9 cellular contexts compared by ENCODE assay signal in genomic region chr1:37475380-37476086, GRCh38. TPM values are rescaled to one million over a fixed set of nuclear protein-coding genes. Genes with fewer than 3 reads are reported as not detected.
A peak's percentile ranks its signal among the peaks of the same experiment; 100 is the strongest.
DNase-seq lines count a peak whose midpoint lies in the region; ATAC-seq, FAIRE-seq and TF ChIP-seq lines count a peak whose summit lies in the region.
"Had no signal": no experiment of that assay in that cellular context is flagged by ENCODE, and none has a peak within 500 bp of the region (broad histone marks: within the 10 kb centered on the region; RNA-seq: fewer than 3 reads in every experiment).

No MANE protein-coding gene starts in this region.

- H3K9me3 ChIP-seq in heart left ventricle, result no peaks in the 10 kb centered on the region
- H3K9me3 ChIP-seq in adipocyte (ENCODE audit: control insufficient read depth, low read length), result no peaks in the 10 kb centered on the region
- H3K9me3 ChIP-seq in HepG2 (ENCODE audit: low read length), result no peaks in the 10 kb centered on the region

- H3K79me2 ChIP-seq in HepG2 (ENCODE audit: insufficient read depth, low read length), result peaks cover 42% of the 10 kb centered on the region

- no peak for FAIRE-seq in HepG2 (lab: Jason Lieb, UNC)
- FAIRE-seq: endometrium had no signal

- H3K27ac Mint-ChIP-seq in type B pancreatic cell, result peak overlapping the region; percentile 79

- H3K36me3 Mint-ChIP-seq in type B pancreatic cell, result no peaks in the 10 kb centered on the region

- intact Hi-C loops in heart left ventricle (cut with DNase I), result no loop called here
- intact Hi-C loops in left cardiac atrium (cut with DNase I), result no loop called here
- intact Hi-C loops in HepG2 (cut with micrococcal nuclease; ENCODE audit: unreplicated experiment), result loop anchor here (10.0 kb wide), 1 partner anchor 219 kb away; the partner anchor contains the start of gene CDCA8

- 81 to 91% (median 89%) methylated on average over 5 to 24 of the region's 24 CpGs for WGBS in heart left ventricle, 4 donors
- 10% methylated on average over 4 of the region's 24 CpGs for WGBS in HepG2 (ENCODE audit: low lambda C conversion rate)

- H3K36me3 ChIP-seq in heart left ventricle, result peaks cover 0 to 40% (median 20%) of the 10 kb centered on the region in 9 donors
- H3K36me3 ChIP-seq in adipocyte (ENCODE audit: control insufficient read depth, insufficient read depth, low read length, severe bottlenecking), result peaks cover 26% of the 10 kb centered on the region
- peaks cover 0 to 3% of the 10 kb centered on the region in 2 experiments; a peak in 4 of 5 replicates for H3K36me3 ChIP-seq in HepG2 (replicated peaks in 1 of 2; ENCODE audit: control insufficient read depth in 1 of 2, insufficient read depth in 2 of 2, low read length in 2 of 2)

- H3K4me3 ChIP-seq in heart left ventricle, result peak overlapping the region in 11 of 12 donors; percentile 60 to 93 (median 86)
- peak overlapping the region; percentile 93 for H3K4me3 ChIP-seq in adipocyte (ENCODE audit: low read length)
- peak overlapping the region; percentile 65 to 85 (median 80) for H3K4me3 ChIP-seq in HepG2 (replicated peaks in 1 of 3; ENCODE audit: insufficient read depth in 1 of 3, low read depth in 2 of 3, low read length in 3 of 3)

- H3K9me3 Mint-ChIP-seq in type B pancreatic cell, result no peaks in the 10 kb centered on the region

- DNase-seq in heart left ventricle, result no peak
- no peak for DNase-seq in left cardiac atrium
- DNase-seq in adipocyte (ENCODE audit: low read depth), result no peak
- DNase-seq in HepG2 (ENCODE audit: low spot score), result no peak
- no peak for DNase-seq in type B pancreatic cell (ENCODE audit: extremely low spot score, unreplicated experiment)
- no peak for DNase-seq in NCI-H82 (lab: John Stamatoyannopoulos, UW)
- DNase-seq in putamen (ENCODE audit: low spot score), result no peak

- no peak for TF ChIP-seq EP300 in HepG2 (IDR thresholded peaks at IDR 0.05; ENCODE audit: low read depth in 2 of 2, low read length in 2 of 2)
- no peak for TF ChIP-seq EP300 in HepG2 (CRISPR knock-in tag; IDR thresholded peaks at IDR 0.05; ENCODE audit: borderline replicate concordance)

- CTCF ChIA-PET in HepG2 (lab: Yijun Ruan, JAX; ENCODE audit: low intra/inter-chr PET ratio, low total read pairs), result no interaction called here

- H2AFZ ChIP-seq in HepG2 (ENCODE audit: low read length), result no peak overlapping the region

- H3K4me3 Mint-ChIP-seq in type B pancreatic cell, result peak overlapping the region; percentile 86

- no peak for TF ChIP-seq POLR2A in heart left ventricle (IDR thresholded peaks at IDR 0.05)
- no peak for TF ChIP-seq POLR2A in HepG2 (IDR thresholded peaks at IDR 0.05; ENCODE audit: insufficient read depth in 1 of 2, low read depth in 2 of 2, low read length in 2 of 2)

- in situ Hi-C loops in HepG2 (cut with HindIII; ENCODE audit: extremely low pct_ligation_motif_present, low pct_unique_long_range_greater_than_20kb), result no loop called here

- no peak for TF ChIP-seq CTCF in heart left ventricle (IDR thresholded peaks at IDR 0.05)
- TF ChIP-seq CTCF in HepG2 (CRISPR knock-in tag; IDR thresholded peaks at IDR 0.05), result no peak
- TF ChIP-seq CTCF in type B pancreatic cell (conservative IDR thresholded peaks at IDR 0.05), result no peak

- POLR2A ChIA-PET in HepG2 (lab: Yijun Ruan, JAX), result interaction anchor here (0.6 to 6.1 kb wide), 15 partner anchors 7 to 384 kb away, joined by 3 to 57 read pairs (median 5); partner anchors contain the start of genes MEAF6 and MTF1

- H3K4me1 ChIP-seq in heart left ventricle (peaks cover 20 to 90% (median 74%) of the 10 kb centered on the region in 12 donors), adipocyte (ENCODE audit: control insufficient read depth, insufficient read depth, low read length) (peaks cover 83% of the 10 kb centered on the region), HepG2 (ENCODE audit: insufficient read depth, low read length) (peaks cover 86% of the 10 kb centered on the region)

- H4K20me1 ChIP-seq in HepG2 (ENCODE audit: insufficient read depth, low read length), result peaks cover 17% of the 10 kb centered on the region; the same call in 1 of the 2 replicates

- H3K27ac ChIP-seq in heart left ventricle, result peak overlapping the region in 11 of 12 donors; percentile 59 to 96 (median 94)
- peak overlapping the region; percentile 64 for H3K27ac ChIP-seq in HepG2 (ENCODE audit: extremely low read length, insufficient read depth, low read length)

- TF ChIP-seq RAD21 in HepG2 (CRISPR knock-in tag; IDR thresholded peaks at IDR 0.05), result no peak

- peaks cover 31% of the 10 kb centered on the region for H3K4me1 Mint-ChIP-seq in type B pancreatic cell (ENCODE audit: unreplicated experiment)

- H3K27me3 ChIP-seq in heart left ventricle (no peaks in the 10 kb centered on the region), adipocyte (replicated peaks; ENCODE audit: control insufficient read depth, insufficient read depth, low read length) (no peaks in the 10 kb centered on the region), HepG2 (ENCODE audit: control insufficient read depth in 1 of 2, insufficient read depth in 2 of 2, low read length in 2 of 2) (no peaks in the 10 kb centered on the region; a peak in 1 of 5 replicates)

- H3K9ac ChIP-seq in adipocyte (ENCODE audit: low read length) (peak overlapping the region; percentile 94), HepG2 (ENCODE audit: insufficient read depth, low read depth, low read length) (peak overlapping the region; percentile 83)

- no TSS peak for BruUV-seq in HepG2 (replicated peaks; lab: Mats Ljungman, UMichigan)

- peaks cover 30% of the 10 kb centered on the region for H3K27me3 Mint-ChIP-seq in type B pancreatic cell

- ATAC-seq in heart left ventricle, result no peak
- ATAC-seq in left cardiac atrium, result no peak
- no peak for ATAC-seq in HepG2
- ATAC-seq in HG03354 (IDR thresholded peaks at IDR 0.05; ENCODE audit: poor library complexity, severe bottlenecking, unreplicated experiment), result no peak

- peak overlapping the region; percentile 96 for H3K4me2 ChIP-seq in HepG2 (ENCODE audit: low read depth, low read length)

RNA-seq across cellular contexts. Expression of gene ZC3H12A, which starts 1.2 kb away (rescaled TPM):
- total RNA-seq in heart left ventricle, result 1 to 10 TPM; 1.8 to 8.5 (median 4.5) TPM
- polyA plus RNA-seq in heart left ventricle, result 1 to 10 TPM; 2.4 to 6.7 TPM
- total RNA-seq in left cardiac atrium, result 10 to 100 TPM in 1 of 2 donors, 1 to 10 TPM in 1; 6.4 to 13.7 TPM
- 4.2 and 6.8 TPM in 2 replicates for total RNA-seq in HepG2 (2016; rRNA removed; fragmentation: Illumina TruSeq; extraction: Trizol)
- 1.2 and 1.8 TPM in 2 replicates for total RNA-seq in HepG2 (2016; cell fraction: cytosol; rRNA removed; fragmentation: Illumina TruSeq; extraction: Trizol; ENCODE audit: low read depth)
- 3.9 and 5.9 TPM in 2 replicates for total RNA-seq in HepG2 (2016; cell fraction: insoluble cytoplasmic fraction; rRNA removed; fragmentation: Illumina TruSeq; extraction: Trizol)
- total RNA-seq in HepG2 (2016; cell fraction: membrane; rRNA removed; fragmentation: Illumina TruSeq; extraction: Trizol), result 2.6 and 3.2 TPM in 2 replicates
- total RNA-seq in HepG2 (2016; cell fraction: nucleus; rRNA removed; fragmentation: Illumina TruSeq; extraction: Trizol), result 8.0 and 8.9 TPM in 2 replicates
- polyA plus RNA-seq in HepG2 (2011; rRNA removed), result 13.3 and 21.1 TPM in 2 replicates
- polyA plus RNA-seq in HepG2 (2011; cell fraction: cytosol; rRNA removed), result 11.9 and 13.7 TPM in 2 replicates
- polyA plus RNA-seq in HepG2 (2011; cell fraction: nucleus; rRNA removed), result 45.8 and 63.2 TPM in 2 replicates
- polyA plus RNA-seq in HepG2 (2012), result 3.7 and 6.2 TPM in 2 replicates
- 0.97 and 1.0 TPM in 2 replicates for polyA plus RNA-seq in HepG2 (2016; cell fraction: cytosol; fragmentation: Illumina TruSeq; extraction: Trizol; ENCODE audit: low read depth)
- 5.6 and 5.9 TPM in 2 replicates for polyA plus RNA-seq in HepG2 (2016; cell fraction: insoluble cytoplasmic fraction; fragmentation: Illumina TruSeq; extraction: Trizol; ENCODE audit: low read depth)
- polyA plus RNA-seq in HepG2 (2016; cell fraction: membrane; fragmentation: Illumina TruSeq; extraction: Trizol; ENCODE audit: low read depth), result 2.2 and 2.6 TPM in 2 replicates
- polyA plus RNA-seq in HepG2 (2016; cell fraction: nucleus; fragmentation: Illumina TruSeq; extraction: Trizol; ENCODE audit: insufficient read depth, low read depth), result 17.0 and 18.8 TPM in 2 replicates
- 12.1 and 39.9 TPM in 2 replicates for polyA minus RNA-seq in HepG2 (2011; rRNA and poly(A)+ RNA removed; ENCODE audit: low replicate concordance)
- polyA minus RNA-seq in HepG2 (2011; cell fraction: cytosol; rRNA and poly(A)+ RNA removed), result 5.1 and 5.8 TPM in 2 replicates
- polyA minus RNA-seq in HepG2 (2011; cell fraction: nucleus; rRNA and poly(A)+ RNA removed), result 8.0 and 14.0 TPM in 2 replicates
- total RNA-seq in type B pancreatic cell (ENCODE audit: low replicate concordance), result 6.0 and 18.3 TPM in 2 replicates

RNA-seq across cellular contexts. Expression of gene MEAF6, which starts 39.0 kb away (rescaled TPM):
- total RNA-seq in heart left ventricle (10 to 100 TPM; 28.9 to 51.3 (median 39.6) TPM), left cardiac atrium (10 to 100 TPM; 34.6 to 36.4 TPM), HepG2 (2016; rRNA removed; fragmentation: Illumina TruSeq; extraction: Trizol) (45.6 and 67.6 TPM in 2 replicates), type B pancreatic cell (ENCODE audit: low replicate concordance) (65.7 and 79.9 TPM in 2 replicates)
- polyA plus RNA-seq in heart left ventricle (10 to 100 TPM; 27.4 to 55.7 TPM), HepG2 (2011; rRNA removed) (24.6 and 29.5 TPM in 2 replicates)
- 19.8 and 20.4 TPM in 2 replicates for total RNA-seq in HepG2 (2016; cell fraction: cytosol; rRNA removed; fragmentation: Illumina TruSeq; extraction: Trizol; ENCODE audit: low read depth)
- 47.7 and 62.7 TPM in 2 replicates for total RNA-seq in HepG2 (2016; cell fraction: insoluble cytoplasmic fraction; rRNA removed; fragmentation: Illumina TruSeq; extraction: Trizol)
- 37.7 and 38.7 TPM in 2 replicates for total RNA-seq in HepG2 (2016; cell fraction: membrane; rRNA removed; fragmentation: Illumina TruSeq; extraction: Trizol)
- 28.0 and 36.7 TPM in 2 replicates for total RNA-seq in HepG2 (2016; cell fraction: nucleus; rRNA removed; fragmentation: Illumina TruSeq; extraction: Trizol)
- polyA plus RNA-seq in HepG2 (2011; cell fraction: cytosol; rRNA removed), result 16.3 and 30.1 TPM in 2 replicates
- 17.5 and 23.0 TPM in 2 replicates for polyA plus RNA-seq in HepG2 (2011; cell fraction: nucleus; rRNA removed)
- 26.8 and 30.1 TPM in 2 replicates for polyA plus RNA-seq in HepG2 (2012)
- 19.7 and 22.4 TPM in 2 replicates for polyA plus RNA-seq in HepG2 (2016; cell fraction: cytosol; fragmentation: Illumina TruSeq; extraction: Trizol; ENCODE audit: low read depth)
- polyA plus RNA-seq in HepG2 (2016; cell fraction: insoluble cytoplasmic fraction; fragmentation: Illumina TruSeq; extraction: Trizol; ENCODE audit: low read depth), result 79.9 and 89.9 TPM in 2 replicates
- polyA plus RNA-seq in HepG2 (2016; cell fraction: membrane; fragmentation: Illumina TruSeq; extraction: Trizol; ENCODE audit: low read depth), result 34.2 and 35.5 TPM in 2 replicates
- polyA plus RNA-seq in HepG2 (2016; cell fraction: nucleus; fragmentation: Illumina TruSeq; extraction: Trizol; ENCODE audit: insufficient read depth, low read depth), result 43.7 and 52.2 TPM in 2 replicates
- 5.8 and 11.9 TPM in 2 replicates for polyA minus RNA-seq in HepG2 (2011; rRNA and poly(A)+ RNA removed; ENCODE audit: low replicate concordance)
- 13.2 and 14.9 TPM in 2 replicates for polyA minus RNA-seq in HepG2 (2011; cell fraction: cytosol; rRNA and poly(A)+ RNA removed)
- polyA minus RNA-seq in HepG2 (2011; cell fraction: nucleus; rRNA and poly(A)+ RNA removed), result 37.2 and 43.1 TPM in 2 replicates
